ENCODE assay signal across 9 cellular contexts in the genomic region with DNA sequence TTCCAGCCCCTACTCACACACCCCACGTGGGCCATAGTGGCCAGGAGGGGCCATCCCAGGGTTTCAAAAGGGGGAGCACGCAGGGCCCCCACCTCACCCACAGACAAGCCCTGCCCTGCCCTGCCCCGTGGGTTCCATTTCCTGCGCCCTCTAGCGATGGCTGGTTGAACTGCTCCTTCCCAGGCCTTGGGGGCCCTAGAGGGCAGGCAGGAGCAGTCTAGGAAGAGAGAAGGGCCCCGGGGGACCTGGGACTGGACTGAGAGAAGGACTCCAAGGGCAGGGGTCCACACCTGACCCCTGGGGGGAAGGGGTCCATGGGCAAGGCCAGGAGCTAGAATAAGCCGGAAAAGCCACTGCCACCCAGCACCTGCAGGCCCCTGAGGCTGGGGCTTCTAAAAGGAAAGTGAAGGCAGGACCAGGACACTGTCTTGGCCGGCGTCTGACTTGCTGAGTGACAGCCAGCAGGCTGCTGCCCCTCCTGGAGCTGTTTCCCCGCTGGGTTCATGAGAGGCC. TPM values are rescaled to one million over a fixed set of nuclear protein-coding genes. Genes with fewer than 3 reads are reported as not detected.
A peak's percentile ranks its signal among the peaks of the same experiment; 100 is the strongest.
DNase-seq lines count a peak whose midpoint lies in the region; ATAC-seq and TF ChIP-seq lines count a peak whose summit lies in the region.
"Had no signal": no experiment of that assay in that cellular context is flagged by ENCODE, and none has a peak within 500 bp of the region (broad histone marks: within the 10 kb centered on the region; RNA-seq: fewer than 3 reads in every experiment).

No MANE protein-coding gene starts in this region.

- no peaks in the 10 kb centered on the region for H3K36me3 Mint-ChIP-seq in CD4-positive, alpha-beta T cell (ENCODE audit: low read depth)

- no peak overlapping the region for H3K27ac Mint-ChIP-seq in CD4-positive, alpha-beta T cell

- H3K9me3 Mint-ChIP-seq in CD4-positive, alpha-beta T cell = no peaks in the 10 kb centered on the region

- peaks cover 5% of the 10 kb centered on the region for H3K27me3 ChIP-seq in CD4-positive, alpha-beta T cell (ENCODE audit: control insufficient read depth, insufficient read depth, low read length)

- peak; percentile 71 for ATAC-seq in CD4-positive, alpha-beta T cell (ENCODE audit: poor library complexity)
- peak; percentile 90 for ATAC-seq in GM19025 (IDR thresholded peaks at IDR 0.05; ENCODE audit: low read depth, unreplicated experiment)
- ATAC-seq in HG03139 (IDR thresholded peaks at IDR 0.05; ENCODE audit: unreplicated experiment) = peak; percentile 81

- intact Hi-C loops in CD4-positive, alpha-beta T cell (cut with DNase I, micrococcal nuclease) = loop anchor here in 1 of 2 experiments (5.0 kb wide), 1 partner anchor 835 kb away; no protein-coding TSS in a partner anchor
- intact Hi-C loops in head of caudate nucleus (cut with DNase I) = loop anchor here (10.0 kb wide), 1 partner anchor 333 kb away; no protein-coding TSS in a partner anchor

- CTCF ChIA-PET in CD4-positive, alpha-beta T cell (lab: Charles Lee) = no interaction called here

- POLR2A ChIA-PET in CD4-positive, alpha-beta T cell (lab: Charles Lee) = no interaction called here

- peaks cover 4% of the 10 kb centered on the region for H3K4me1 Mint-ChIP-seq in CD4-positive, alpha-beta T cell (ENCODE audit: low read depth)

- no peaks in the 10 kb centered on the region for H3K9me3 ChIP-seq in CD4-positive, alpha-beta T cell (ENCODE audit: control insufficient read depth, low read length)

- no peak overlapping the region for H3K4me3 ChIP-seq in retinal pigment epithelial cell (ENCODE audit: low read length)
- H3K4me3 ChIP-seq: SK-N-MC had no signal

- H3K27me3 Mint-ChIP-seq in CD4-positive, alpha-beta T cell = peaks cover 19% of the 10 kb centered on the region

- H3K27ac ChIP-seq in CD4-positive, alpha-beta T cell (ENCODE audit: low read depth, low read length) = no peak overlapping the region
- H3K27ac ChIP-seq: SK-N-MC had no signal

- peak in 9 of 10 experiments; percentile 28 to 70 (median 47) for DNase-seq in CD4-positive, alpha-beta T cell
- DNase-seq in RPMI8226 (peak; percentile 72), head of caudate nucleus (peak; percentile 29 to 91 (median 80)), retinal pigment epithelial cell (ENCODE audit: low read depth) (no peak), DMS79 (lab: John Stamatoyannopoulos, UW) (no peak)
- peak; percentile 29 for DNase-seq in activated T-helper 9 cell treated with anti-CD3 and anti-CD28 coated beads, Interleukin-2, amount 50 U/mL, for 16 hours (ENCODE audit: low read depth)

- no peak overlapping the region for H3K4me3 Mint-ChIP-seq in CD4-positive, alpha-beta T cell

- peak; percentile 84 for TF ChIP-seq CTCF in CD4-positive, alpha-beta T cell (IDR thresholded peaks at IDR 0.05)
- peak; percentile 96 for TF ChIP-seq CTCF in retinal pigment epithelial cell (conservative IDR thresholded peaks at IDR 0.05; ENCODE audit: low read depth, low read length)

RNA-seq across cellular contexts. Expression of a gene that starts 10.1 kb away (rescaled TPM):
- under 1 TPM in 1 of 2 experiments, not detected in 1; 0.05 TPM for total RNA-seq in CD4-positive, alpha-beta T cell

Comparison
In these comparisons a context has a peak if more than half of its experiments do, and no peak if none do; other contexts are left out.
1. DNase-seq: peak in CD4-positive, alpha-beta T cell (9 of 10), RPMI8226 (single experiment), activated T-helper 9 cell treated with anti-CD3 and anti-CD28 coated beads, Interleukin-2, amount 50 U/mL, for 16 hours (single experiment) and head of caudate nucleus (42 of 42); none in retinal pigment epithelial cell (single experiment) and DMS79 (single experiment).
2. Peak in every context shown above with its lines, with median percentiles within 50 percentile points of each other: ATAC-seq.